ENCODE assay signal across 1 cellular context in the genomic region with DNA sequence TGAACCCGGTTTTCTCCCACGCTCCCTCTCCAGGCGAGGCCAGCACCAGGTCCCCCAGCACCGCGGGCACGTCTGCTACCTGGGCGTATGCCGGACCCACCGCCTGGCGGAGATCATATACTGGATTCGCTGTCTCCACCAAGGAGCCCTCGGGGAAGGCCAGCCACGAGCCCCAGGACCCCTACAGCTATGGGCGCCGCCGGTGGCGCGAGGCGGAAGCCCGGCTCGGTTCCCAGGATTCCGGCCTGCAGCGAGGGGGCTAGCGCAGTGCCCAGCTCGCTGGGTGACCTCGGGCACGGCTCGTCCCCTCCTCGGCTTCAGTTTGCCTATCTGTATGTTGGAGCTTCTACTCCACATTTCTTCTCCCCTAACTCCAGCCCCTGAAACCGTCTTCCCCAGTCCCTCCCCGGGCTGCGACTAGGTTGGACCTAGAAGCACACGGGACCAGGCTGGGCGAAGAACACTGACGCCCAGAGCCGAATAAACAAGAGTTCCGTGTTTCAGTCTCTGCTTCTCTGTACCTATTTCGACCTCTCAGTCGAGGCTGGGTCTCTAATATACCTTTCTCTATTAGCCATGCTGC.
A peak's percentile ranks its signal among the peaks of the same experiment; 100 is the strongest.
TF ChIP-seq lines count a peak whose summit lies in the region.

No MANE protein-coding gene starts in this region.

TF ChIP-seq in H1, 55 proteins besides CTCF, POLR2A, EP300 and RAD21:
- TF ChIP-seq CBX8 (IDR thresholded peaks at IDR 0.05; ENCODE audit: borderline replicate concordance, low read depth, low read length) (no peak), EGR1 (IDR thresholded peaks at IDR 0.05; ENCODE audit: borderline replicate concordance, low read depth, low read length) (no peak), TEAD4 (IDR thresholded peaks at IDR 0.05; ENCODE audit: low read depth, low read length) (no peak), CHD2 (IDR thresholded peaks at IDR 0.05; ENCODE audit: low read length) (no peak), NRF1 (IDR thresholded peaks at IDR 0.05; ENCODE audit: low read depth, low read length) (no peak), POU5F1 (IDR thresholded peaks at IDR 0.05; ENCODE audit: low read depth, low read length) (no peak), CEBPB (IDR thresholded peaks at IDR 0.05; ENCODE audit: low read depth, low read length) (no peak), NANOG (IDR thresholded peaks at IDR 0.05; ENCODE audit: insufficient read depth, low read depth, low read length, poor library complexity, severe bottlenecking) (no peak), SIX5 (IDR thresholded peaks at IDR 0.05; ENCODE audit: low read depth, low read length) (no peak), TBP (IDR thresholded peaks at IDR 0.05; ENCODE audit: low read depth, low read length) (no peak; the same call in 1 of the 2 replicates), TAF7 (optimal IDR thresholded peaks at IDR 0.05; ENCODE audit: borderline replicate concordance, low read depth, low read length) (no peak), KDM1A (IDR thresholded peaks at IDR 0.05; ENCODE audit: borderline replicate concordance, low read length) (no peak), BCL11A (IDR thresholded peaks at IDR 0.05; ENCODE audit: low read depth in 2 of 2, low read length in 2 of 2) (no peak), KDM4A (IDR thresholded peaks at IDR 0.05; ENCODE audit: low read depth, low read length, severe bottlenecking) (peak; percentile 49)
- TF ChIP-seq, protein P1, sequence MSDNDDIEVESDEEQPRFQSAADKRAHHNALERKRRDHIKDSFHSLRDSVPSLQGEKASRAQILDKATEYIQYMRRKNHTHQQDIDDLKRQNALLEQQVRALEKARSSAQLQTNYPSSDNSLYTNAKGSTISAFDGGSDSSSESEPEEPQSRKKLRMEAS (IDR thresholded peaks at IDR 0.05), result no peak
- TF ChIP-seq, protein P2, sequence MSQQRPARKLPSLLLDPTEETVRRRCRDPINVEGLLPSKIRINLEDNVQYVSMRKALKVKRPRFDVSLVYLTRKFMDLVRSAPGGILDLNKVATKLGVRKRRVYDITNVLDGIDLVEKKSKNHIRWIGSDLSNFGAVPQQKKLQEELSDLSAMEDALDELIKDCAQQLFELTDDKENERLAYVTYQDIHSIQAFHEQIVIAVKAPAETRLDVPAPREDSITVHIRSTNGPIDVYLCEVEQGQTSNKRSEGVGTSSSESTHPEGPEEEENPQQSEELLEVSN (IDR thresholded peaks at IDR 0.05), result 0 out of 2 replicates have a peak, but pooled peaks have one; percentile 20
- TF ChIP-seq, protein P3, sequence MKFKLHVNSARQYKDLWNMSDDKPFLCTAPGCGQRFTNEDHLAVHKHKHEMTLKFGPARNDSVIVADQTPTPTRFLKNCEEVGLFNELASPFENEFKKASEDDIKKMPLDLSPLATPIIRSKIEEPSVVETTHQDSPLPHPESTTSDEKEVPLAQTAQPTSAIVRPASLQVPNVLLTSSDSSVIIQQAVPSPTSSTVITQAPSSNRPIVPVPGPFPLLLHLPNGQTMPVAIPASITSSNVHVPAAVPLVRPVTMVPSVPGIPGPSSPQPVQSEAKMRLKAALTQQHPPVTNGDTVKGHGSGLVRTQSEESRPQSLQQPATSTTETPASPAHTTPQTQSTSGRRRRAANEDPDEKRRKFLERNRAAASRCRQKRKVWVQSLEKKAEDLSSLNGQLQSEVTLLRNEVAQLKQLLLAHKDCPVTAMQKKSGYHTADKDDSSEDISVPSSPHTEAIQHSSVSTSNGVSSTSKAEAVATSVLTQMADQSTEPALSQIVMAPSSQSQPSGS (IDR thresholded peaks at IDR 0.05; ENCODE audit: low read length), result 0 out of 2 replicates have a peak, but pooled peaks have one; percentile 8
